Comparison of ENCODE assay signal across 21 cellular contexts in the genomic region with DNA sequence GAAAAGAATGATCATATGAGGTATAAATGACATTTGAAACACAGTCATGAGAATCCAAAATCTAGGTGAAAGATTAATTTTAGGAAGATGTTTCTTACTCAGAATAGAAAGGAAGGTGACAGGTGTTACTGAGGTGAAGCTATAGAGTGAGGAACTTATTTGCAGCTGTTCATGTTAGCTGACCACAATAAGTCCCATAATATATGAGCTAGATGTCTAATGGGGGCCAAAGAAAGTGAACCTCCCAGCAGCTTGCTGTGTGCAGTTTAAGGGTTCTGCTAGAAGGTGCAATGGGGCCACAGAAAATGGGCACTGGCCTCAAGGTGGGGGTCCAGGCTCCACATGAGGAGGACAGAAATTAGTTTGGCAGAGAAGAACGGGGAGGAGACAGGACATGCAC.
"Had no signal": no experiment of that assay in that cellular context is flagged by ENCODE, and none has a peak within 500 bp of the region (broad histone marks: within the 10 kb centered on the region; RNA-seq: fewer than 3 reads in every experiment).

No MANE protein-coding gene starts in this region.

- H3K4me3 ChIP-seq: MG63 had no signal

- H3K36me3 ChIP-seq: MG63 had no signal

- H3K9me3 ChIP-seq: MG63, SK-N-SH had no signal

- ATAC-seq: Panc1, PC-3 had no signal

- H3K9ac ChIP-seq: SK-N-SH had no signal

- H3K27me3 ChIP-seq: MG63 had no signal

- DNase-seq: Karpas-422; KBM-7; MG63; NCI-H1092 treated with DMSO at 0.1 percent for 48 hours; NCI-H1436; NCI-H187; NCI-H2029; NCI-H2081 treated with DMSO at 0.1 percent for 48 hours; NCI-H2171; NCI-H226; NCI-H446; NCI-H510A; NCI-H524 treated with DMSO at 0.1 percent for 48 hours; NCI-H69; NCI-H774; NK-92 treated with Interleukin-12 subunit alpha and Interleukin-12 subunit beta, amount 100 ng/mL, for 24 hours; PC-3; SHP77; SK-N-SH; SW 1271 had no signal

- H3K4me2 ChIP-seq: SK-N-SH had no signal

- H3K9me2 ChIP-seq: SK-N-SH had no signal
